Comparison of ENCODE assay signal across 19 cellular contexts in the genomic region with DNA sequence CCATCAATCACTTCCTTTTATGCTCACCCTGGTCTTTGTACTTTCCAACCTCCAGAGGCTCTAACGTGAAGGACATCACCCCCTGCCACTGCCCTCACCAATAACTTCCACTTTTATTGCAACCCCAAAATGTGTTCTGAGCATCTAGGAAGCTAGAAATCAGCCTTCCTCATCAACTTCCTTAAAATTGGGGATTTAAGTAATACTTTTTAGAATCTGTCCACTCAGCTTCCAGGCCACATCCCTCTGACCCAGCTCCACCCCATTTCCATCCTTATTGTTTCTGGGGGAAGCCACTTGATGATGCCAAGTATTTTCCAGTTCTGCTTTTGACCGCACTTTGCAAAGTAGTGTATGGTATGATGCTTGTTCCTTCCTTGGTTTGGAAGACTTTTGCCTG.
DNase-seq lines count a peak whose midpoint lies in the region; ATAC-seq and TF ChIP-seq lines count a peak whose summit lies in the region.
"Had no signal": no experiment of that assay in that cellular context is flagged by ENCODE, and none has a peak within 500 bp of the region (broad histone marks: within the 10 kb centered on the region; RNA-seq: fewer than 3 reads in every experiment).

No MANE protein-coding gene starts in this region.

- no peak overlapping the region for H3K4me3 Mint-ChIP-seq in activated CD8-positive, alpha-beta T cell treated with anti-CD3 and anti-CD28 coated beads, Interleukin-2, amount 10 ng/mL, durations not matched to agents 7 days and 5 days
- no peak overlapping the region for H3K4me3 Mint-ChIP-seq in activated CD8-positive, alpha-beta T cell treated with anti-CD3 and anti-CD28 coated beads for 36 hours
- H3K4me3 Mint-ChIP-seq in T-helper 17 cell = no peak overlapping the region
- no peak overlapping the region for H3K4me3 Mint-ChIP-seq in stimulated activated memory B cell treated with anti-CD40 and anti-IgM and Interleukin-4, amounts not matched to agents 10 μg/mL and 1 μg/mL and 100 μg/mL, for 72 hours
- H3K4me3 Mint-ChIP-seq: activated naive CD4-positive, alpha-beta T cell treated with anti-CD3 and anti-CD28 coated beads, Interleukin-2, amount 10 ng/mL, durations not matched to agents 7 days and 5 days had no signal

- H3K9me3 ChIP-seq in right lobe of liver (no peaks in the 10 kb centered on the region), transverse colon (no peaks in the 10 kb centered on the region), T-helper 17 cell (ENCODE audit: control insufficient read depth, low read length, poor library complexity, severe bottlenecking) (no peaks in the 10 kb centered on the region)
- H3K9me3 ChIP-seq: body of pancreas, thyroid gland had no signal

- H3K4me1 ChIP-seq in right lobe of liver (no peaks in the 10 kb centered on the region), transverse colon (peaks cover 0 to 30% (median 4%) of the 10 kb centered on the region in 4 donors)
- H3K4me1 ChIP-seq: body of pancreas, thyroid gland had no signal

- WGBS in right lobe of liver (ENCODE audit: insufficient coverage, low coverage, low lambda C conversion rate, missing lambda C conversion rate) = 50% methylated on average over 2 of the region's 2 CpGs
- 77 to 86% methylated on average over 1 to 2 of the region's 2 CpGs for WGBS in transverse colon (ENCODE audit: low coverage in 1 of 2), 2 donors

- POLR2A ChIA-PET in activated CD8-positive, alpha-beta T cell treated with anti-CD3 and anti-CD28 coated beads, Interleukin-2, amount 10 ng/mL, durations not matched to agents 7 days and 5 days (lab: Charles Lee) = interaction anchor here (1.7 kb wide), 1 partner anchor 107 kb away, joined by 8 read pairs; the partner anchor contains the start of gene CCR1
- POLR2A ChIA-PET in activated CD8-positive, alpha-beta T cell treated with anti-CD3 and anti-CD28 coated beads for 36 hours (lab: Charles Lee) = interaction anchor here (0.6 to 1.4 kb wide), 4 partner anchors 16 to 143 kb away, joined by 3 read pairs; partner anchors contain the start of gene CCR1

- H3K4me3 ChIP-seq in right lobe of liver (no peak overlapping the region), transverse colon (no peak overlapping the region), brain microvascular endothelial cell (ENCODE audit: low read depth, low read length) (no peak overlapping the region)
- H3K4me3 ChIP-seq: BLaER1, body of pancreas, dorsolateral prefrontal cortex, smooth muscle cell, thyroid gland had no signal

- intact Hi-C loops in activated CD8-positive, alpha-beta T cell treated with anti-CD3 and anti-CD28 coated beads for 36 hours (cut with micrococcal nuclease) = no loop called here
- intact Hi-C loops in right lobe of liver (cut with DNase I) = no loop called here
- intact Hi-C loops in transverse colon (cut with DNase I; ENCODE audit: low total_unique reads) = no loop called here

- TF ChIP-seq EP300 in transverse colon (IDR thresholded peaks at IDR 0.05; ENCODE audit: low read depth) = no peak

- no peak for ATAC-seq in activated CD8-positive, alpha-beta T cell treated with anti-CD3 and anti-CD28 coated beads, Interleukin-2, amount 10 ng/mL, durations not matched to agents 7 days and 5 days
- no peak for ATAC-seq in activated CD8-positive, alpha-beta T cell treated with anti-CD3 and anti-CD28 coated beads for 36 hours
- ATAC-seq in right lobe of liver = peak; percentile 42 to 67 (median 52)
- ATAC-seq in T-helper 17 cell = no peak
- no peak for ATAC-seq in stimulated activated memory B cell treated with anti-CD40 and anti-IgM and Interleukin-4, amounts not matched to agents 10 μg/mL and 1 μg/mL and 100 μg/mL, for 72 hours
- ATAC-seq: body of pancreas had no signal

- peaks cover 45% of the 10 kb centered on the region for H3K36me3 Mint-ChIP-seq in activated CD8-positive, alpha-beta T cell treated with anti-CD3 and anti-CD28 coated beads, Interleukin-2, amount 10 ng/mL, durations not matched to agents 7 days and 5 days (ENCODE audit: low read depth)
- H3K36me3 Mint-ChIP-seq in activated CD8-positive, alpha-beta T cell treated with anti-CD3 and anti-CD28 coated beads for 36 hours (ENCODE audit: low read depth) = peaks cover 6% of the 10 kb centered on the region
- H3K36me3 Mint-ChIP-seq in T-helper 17 cell (ENCODE audit: low read depth) = peaks cover 2% of the 10 kb centered on the region
- H3K36me3 Mint-ChIP-seq in stimulated activated memory B cell treated with anti-CD40 and anti-IgM and Interleukin-4, amounts not matched to agents 10 μg/mL and 1 μg/mL and 100 μg/mL, for 72 hours = no peaks in the 10 kb centered on the region

- H3K4me1 Mint-ChIP-seq in activated CD8-positive, alpha-beta T cell treated with anti-CD3 and anti-CD28 coated beads, Interleukin-2, amount 10 ng/mL, durations not matched to agents 7 days and 5 days (ENCODE audit: low read depth) = peaks cover 91% of the 10 kb centered on the region
- peaks cover 49% of the 10 kb centered on the region for H3K4me1 Mint-ChIP-seq in activated CD8-positive, alpha-beta T cell treated with anti-CD3 and anti-CD28 coated beads for 36 hours (ENCODE audit: low read depth)
- H3K4me1 Mint-ChIP-seq in T-helper 17 cell = peaks cover 35% of the 10 kb centered on the region
- peaks cover 67% of the 10 kb centered on the region for H3K4me1 Mint-ChIP-seq in stimulated activated memory B cell treated with anti-CD40 and anti-IgM and Interleukin-4, amounts not matched to agents 10 μg/mL and 1 μg/mL and 100 μg/mL, for 72 hours

- CTCF ChIA-PET in activated CD8-positive, alpha-beta T cell treated with anti-CD3 and anti-CD28 coated beads, Interleukin-2, amount 10 ng/mL, durations not matched to agents 7 days and 5 days (lab: Charles Lee) = interaction anchor here (0.8 to 7.5 kb wide), 7 partner anchors 10 to 277 kb away, joined by 3 to 62 read pairs (median 6); partner anchors contain the start of genes CCR1 and CCR5
- CTCF ChIA-PET in activated CD8-positive, alpha-beta T cell treated with anti-CD3 and anti-CD28 coated beads for 36 hours (lab: Charles Lee) = interaction anchor here (1.2 to 2.4 kb wide), 3 partner anchors 107 to 124 kb away, joined by 3 to 10 read pairs (median 4); partner anchors contain the start of gene CCR1

- no peaks in the 10 kb centered on the region for H3K27me3 ChIP-seq in right lobe of liver
- no peaks in the 10 kb centered on the region for H3K27me3 ChIP-seq in transverse colon
- no peaks in the 10 kb centered on the region for H3K27me3 ChIP-seq in brain microvascular endothelial cell (replicated peaks)
- H3K27me3 ChIP-seq: BLaER1, body of pancreas, dorsolateral prefrontal cortex, thyroid gland had no signal

- H3K27me3 Mint-ChIP-seq in activated CD8-positive, alpha-beta T cell treated with anti-CD3 and anti-CD28 coated beads, Interleukin-2, amount 10 ng/mL, durations not matched to agents 7 days and 5 days (ENCODE audit: low read depth) = no peaks in the 10 kb centered on the region
- peaks cover 18% of the 10 kb centered on the region for H3K27me3 Mint-ChIP-seq in activated CD8-positive, alpha-beta T cell treated with anti-CD3 and anti-CD28 coated beads for 36 hours
- no peaks in the 10 kb centered on the region for H3K27me3 Mint-ChIP-seq in T-helper 17 cell
- H3K27me3 Mint-ChIP-seq in stimulated activated memory B cell treated with anti-CD40 and anti-IgM and Interleukin-4, amounts not matched to agents 10 μg/mL and 1 μg/mL and 100 μg/mL, for 72 hours = no peaks in the 10 kb centered on the region

- DNase-seq in activated CD8-positive, alpha-beta T cell treated with anti-CD3 and anti-CD28 coated beads, Interleukin-2, amount 10 ng/mL, durations not matched to agents 7 days and 5 days = no peak
- no peak for DNase-seq in activated CD8-positive, alpha-beta T cell treated with anti-CD3 and anti-CD28 coated beads for 36 hours
- DNase-seq in SKM-1 (lab: John Stamatoyannopoulos, UW; ENCODE audit: unreplicated experiment) (peak; percentile 93), right lobe of liver (no peak), transverse colon (no peak), brain microvascular endothelial cell (no peak), T-helper 17 cell (no peak)
- DNase-seq: activated CD4-positive, alpha-beta T cell treated with anti-CD3 and anti-CD28 coated beads for 4 hours; activated naive CD4-positive, alpha-beta T cell treated with anti-CD3 and anti-CD28 coated beads, Interleukin-2, amount 10 ng/mL, durations not matched to agents 7 days and 5 days; dorsolateral prefrontal cortex; glutamatergic neuron; NCI-H1105; NCI-H82; thyroid gland had no signal

- peaks cover 19% of the 10 kb centered on the region for H3K9me3 Mint-ChIP-seq in activated CD8-positive, alpha-beta T cell treated with anti-CD3 and anti-CD28 coated beads, Interleukin-2, amount 10 ng/mL, durations not matched to agents 7 days and 5 days (ENCODE audit: insufficient read depth)
- H3K9me3 Mint-ChIP-seq in activated CD8-positive, alpha-beta T cell treated with anti-CD3 and anti-CD28 coated beads for 36 hours = peaks cover 12% of the 10 kb centered on the region
- H3K9me3 Mint-ChIP-seq in stimulated activated memory B cell treated with anti-CD40 and anti-IgM and Interleukin-4, amounts not matched to agents 10 μg/mL and 1 μg/mL and 100 μg/mL, for 72 hours = no peaks in the 10 kb centered on the region

- peak overlapping the region; percentile 20 for H3K27ac Mint-ChIP-seq in activated CD8-positive, alpha-beta T cell treated with anti-CD3 and anti-CD28 coated beads, Interleukin-2, amount 10 ng/mL, durations not matched to agents 7 days and 5 days
- H3K27ac Mint-ChIP-seq in activated CD8-positive, alpha-beta T cell treated with anti-CD3 and anti-CD28 coated beads for 36 hours = no peak overlapping the region
- H3K27ac Mint-ChIP-seq in T-helper 17 cell = no peak overlapping the region
- no peak overlapping the region for H3K27ac Mint-ChIP-seq in stimulated activated memory B cell treated with anti-CD40 and anti-IgM and Interleukin-4, amounts not matched to agents 10 μg/mL and 1 μg/mL and 100 μg/mL, for 72 hours

- H3K27ac ChIP-seq in right lobe of liver = no peak overlapping the region
- H3K27ac ChIP-seq in transverse colon = peak overlapping the region in 3 of 4 donors; percentile 5 to 35 (median 14)
- H3K27ac ChIP-seq in brain microvascular endothelial cell = no peak overlapping the region
- H3K27ac ChIP-seq: 22Rv1, BLaER1, thyroid gland had no signal

- no peak for TF ChIP-seq CTCF in activated CD8-positive, alpha-beta T cell treated with anti-CD3 and anti-CD28 coated beads for 36 hours (IDR thresholded peaks at IDR 0.05)
- TF ChIP-seq CTCF in right lobe of liver (IDR thresholded peaks at IDR 0.05) (no peak), transverse colon (IDR thresholded peaks at IDR 0.05) (no peak), brain microvascular endothelial cell (IDR thresholded peaks at IDR 0.05; ENCODE audit: low read depth, low read length, missing control alignments) (no peak)

- no peak for TF ChIP-seq POLR2A in right lobe of liver (IDR thresholded peaks at IDR 0.05)
- TF ChIP-seq POLR2A in transverse colon (IDR thresholded peaks at IDR 0.05) = no peak

- in situ Hi-C loops in transverse colon (cut with MboI; ENCODE audit: low pct_ligation_motif_present in 1 of 4, low pct_unique_long_range_greater_than_20kb in 1 of 4, low sequenced_read_pairs in 3 of 4) (no loop called here), brain microvascular endothelial cell (cut with HindIII; ENCODE audit: low pct_ligation_motif_present, low sequenced_read_pairs) (no loop called here)

- H3K36me3 ChIP-seq in right lobe of liver (no peaks in the 10 kb centered on the region), transverse colon (no peaks in the 10 kb centered on the region), brain microvascular endothelial cell (replicated peaks) (no peaks in the 10 kb centered on the region)
- H3K36me3 ChIP-seq: BLaER1, thyroid gland had no signal

Comparison
In these comparisons a context has a peak if more than half of its experiments do, and no peak if none do; other contexts are left out.
1. ATAC-seq: peak in right lobe of liver (4 of 4); none in activated CD8-positive, alpha-beta T cell treated with anti-CD3 and anti-CD28 coated beads, Interleukin-2, amount 10 ng/mL, durations not matched to agents 7 days and 5 days (single experiment), activated CD8-positive, alpha-beta T cell treated with anti-CD3 and anti-CD28 coated beads for 36 hours (single experiment), T-helper 17 cell (single experiment) and stimulated activated memory B cell treated with anti-CD40 and anti-IgM and Interleukin-4, amounts not matched to agents 10 μg/mL and 1 μg/mL and 100 μg/mL, for 72 hours (single experiment).
2. H3K27ac ChIP-seq: peak in transverse colon (3 of 4); none in right lobe of liver (0 of 3) and brain microvascular endothelial cell (single experiment).